5 cellular contexts compared by ENCODE assay signal in genomic region chr7:1202914-1203313, GRCh38. TPM values are rescaled to one million over a fixed set of nuclear protein-coding genes. Genes with fewer than 3 reads are reported as not detected.
"Had no signal": no experiment of that assay in that cellular context is flagged by ENCODE, and none has a peak within 500 bp of the region (broad histone marks: within the 10 kb centered on the region; RNA-seq: fewer than 3 reads in every experiment).

No MANE protein-coding gene starts in this region.

RNA-seq across cellular contexts. Expression of gene UNCX, which starts 29.8 kb away (rescaled TPM):
- total RNA-seq: HepG2, HT-29, HT1080, IMR-90 had no signal
- polyA plus RNA-seq: HepG2, IgD-negative memory B cell, IMR-90 had no signal
